In the genomic region with DNA sequence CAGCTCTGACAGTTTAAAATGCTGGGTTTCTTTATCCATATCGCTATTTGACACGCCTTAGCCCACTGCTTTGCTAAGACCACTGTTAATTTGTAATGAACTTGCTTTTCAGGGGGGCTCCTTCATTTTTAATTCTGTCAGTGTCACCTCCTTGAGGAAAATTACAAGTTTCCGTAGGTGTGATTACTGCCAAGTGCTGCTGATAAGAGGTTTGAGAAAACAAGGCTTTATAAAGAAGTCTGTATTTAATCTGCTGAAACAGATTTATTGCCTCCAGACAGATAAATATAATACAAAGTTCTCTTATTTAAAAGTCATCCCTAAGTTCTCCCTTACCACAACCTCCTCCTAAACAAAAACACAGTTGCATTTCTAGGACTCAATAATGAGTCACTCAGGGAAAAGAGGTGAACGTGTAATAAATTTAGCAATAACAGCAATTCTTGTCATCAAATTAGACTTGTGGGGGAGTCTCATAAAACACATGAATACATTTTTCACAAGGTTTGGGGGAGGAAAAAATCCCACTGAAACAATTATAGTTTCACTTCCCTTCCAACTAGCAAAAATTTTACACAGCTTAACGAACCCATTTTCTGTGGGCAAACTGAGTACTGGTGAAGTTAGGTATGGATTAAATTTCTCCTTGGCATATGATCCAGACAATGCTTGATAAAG, we compare ENCODE assay signal across 15 cellular contexts.
DNase-seq lines count a peak whose midpoint lies in the region; ATAC-seq and TF ChIP-seq lines count a peak whose summit lies in the region.
"Had no signal": no experiment of that assay in that cellular context is flagged by ENCODE, and none has a peak within 500 bp of the region (broad histone marks: within the 10 kb centered on the region; RNA-seq: fewer than 3 reads in every experiment).

No MANE protein-coding gene starts in this region.

- peaks cover 12% of the 10 kb centered on the region for H4K20me1 ChIP-seq in neural progenitor cell (ENCODE audit: low read depth)

- no peaks in the 10 kb centered on the region for H3K9me3 Mint-ChIP-seq in stimulated activated naive CD8-positive, alpha-beta T cell treated with anti-CD3 and anti-CD28 coated beads, Interleukin-15, Interleukin-2, amounts not matched to agents 100 ng/mL and 50 ng/mL, for 24 hours
- no peaks in the 10 kb centered on the region for H3K9me3 Mint-ChIP-seq in stimulated activated naive CD8-positive, alpha-beta T cell treated with anti-CD3 and anti-CD28 coated beads, Interleukin-15, amount 100 ng/mL, for 72 hours
- H3K9me3 Mint-ChIP-seq in activated naive CD8-positive, alpha-beta T cell treated with anti-CD3 and anti-CD28 coated beads, Interleukin-2, amount 50 U/mL, for 24 hours: no peaks in the 10 kb centered on the region
- H3K9me3 Mint-ChIP-seq in neural progenitor cell: no peaks in the 10 kb centered on the region
- H3K9me3 Mint-ChIP-seq: activated CD4-positive, alpha-beta T cell treated with anti-CD3 and anti-CD28 coated beads, Interleukin-2, amount 10 ng/mL, durations not matched to agents 7 days and 5 days had no signal

- no peak overlapping the region for H3K4me2 ChIP-seq in neural progenitor cell

- H3K9ac ChIP-seq in neural progenitor cell: no peak overlapping the region
- H3K9ac ChIP-seq: parathyroid adenoma had no signal

- H3F3A ChIP-seq in neural progenitor cell (ENCODE audit: low read depth): no peaks in the 10 kb centered on the region

- no peaks in the 10 kb centered on the region for H3K27me3 ChIP-seq in neural progenitor cell
- H3K27me3 ChIP-seq: esophagus muscularis mucosa had no signal

- peaks cover 11% of the 10 kb centered on the region for H3K4me1 ChIP-seq in neural progenitor cell
- H3K4me1 ChIP-seq: parathyroid adenoma had no signal

- no peak for DNase-seq in stimulated activated naive CD8-positive, alpha-beta T cell treated with anti-CD3 and anti-CD28 coated beads, Interleukin-15, amount 100 ng/mL, for 72 hours
- DNase-seq in NCI-H226: peak; percentile 51
- no peak for DNase-seq in activated naive CD8-positive, alpha-beta T cell treated with anti-CD3 and anti-CD28 coated beads, Interleukin-2, amount 50 U/mL, for 24 hours
- no peak for DNase-seq in ACHN
- no peak for DNase-seq in neural progenitor cell (ENCODE audit: low spot score)
- DNase-seq in Ammon's horn (ENCODE audit: low spot score): no peak
- no peak for DNase-seq in iPS-NIHi7 (ENCODE audit: extremely low spot score)
- DNase-seq: activated CD4-positive, alpha-beta T cell treated with anti-CD3 and anti-CD28 coated beads, Interleukin-2, amount 10 ng/mL, durations not matched to agents 7 days and 5 days; activated gamma-delta T cell treated with Interleukin-2 at 50 U/mL for 16 hours; mesendoderm; NCI-H1105 treated with DMSO at 0.1 percent for 48 hours; SW 1271 had no signal

- in situ Hi-C loops in ACHN (cut with HindIII; ENCODE audit: low pct_ligation_motif_present, low pct_unique_long_range_greater_than_20kb, low sequenced_read_pairs): no loop called here

- no peaks in the 10 kb centered on the region for H3K27me3 Mint-ChIP-seq in stimulated activated naive CD8-positive, alpha-beta T cell treated with anti-CD3 and anti-CD28 coated beads, Interleukin-15, Interleukin-2, amounts not matched to agents 100 ng/mL and 50 ng/mL, for 24 hours
- no peaks in the 10 kb centered on the region for H3K27me3 Mint-ChIP-seq in stimulated activated naive CD8-positive, alpha-beta T cell treated with anti-CD3 and anti-CD28 coated beads, Interleukin-15, amount 100 ng/mL, for 72 hours
- H3K27me3 Mint-ChIP-seq in activated naive CD8-positive, alpha-beta T cell treated with anti-CD3 and anti-CD28 coated beads, Interleukin-2, amount 50 U/mL, for 24 hours: peaks cover 2% of the 10 kb centered on the region
- H3K27me3 Mint-ChIP-seq in neural progenitor cell (ENCODE audit: insufficient read depth, low read depth): no peaks in the 10 kb centered on the region
- H3K27me3 Mint-ChIP-seq: activated CD4-positive, alpha-beta T cell treated with anti-CD3 and anti-CD28 coated beads, Interleukin-2, amount 10 ng/mL, durations not matched to agents 7 days and 5 days had no signal

- peak overlapping the region; percentile 36 for H3K27ac Mint-ChIP-seq in stimulated activated naive CD8-positive, alpha-beta T cell treated with anti-CD3 and anti-CD28 coated beads, Interleukin-15, Interleukin-2, amounts not matched to agents 100 ng/mL and 50 ng/mL, for 24 hours
- H3K27ac Mint-ChIP-seq in stimulated activated naive CD8-positive, alpha-beta T cell treated with anti-CD3 and anti-CD28 coated beads, Interleukin-15, amount 100 ng/mL, for 72 hours: no peak overlapping the region
- peak overlapping the region; percentile 63 for H3K27ac Mint-ChIP-seq in activated naive CD8-positive, alpha-beta T cell treated with anti-CD3 and anti-CD28 coated beads, Interleukin-2, amount 50 U/mL, for 24 hours
- H3K27ac Mint-ChIP-seq in neural progenitor cell: no peak overlapping the region
- H3K27ac Mint-ChIP-seq: activated CD4-positive, alpha-beta T cell treated with anti-CD3 and anti-CD28 coated beads, Interleukin-2, amount 10 ng/mL, durations not matched to agents 7 days and 5 days had no signal

- no peaks in the 10 kb centered on the region for H3K36me3 ChIP-seq in neural progenitor cell
- H3K36me3 ChIP-seq: esophagus muscularis mucosa had no signal

- no peak for TF ChIP-seq CTCF in neural progenitor cell (IDR thresholded peaks at IDR 0.05)

- H3K9me3 ChIP-seq in neural progenitor cell (ENCODE audit: low read depth): no peaks in the 10 kb centered on the region
- H3K9me3 ChIP-seq: esophagus muscularis mucosa had no signal

- peaks cover 93% of the 10 kb centered on the region for H3K4me1 Mint-ChIP-seq in stimulated activated naive CD8-positive, alpha-beta T cell treated with anti-CD3 and anti-CD28 coated beads, Interleukin-15, Interleukin-2, amounts not matched to agents 100 ng/mL and 50 ng/mL, for 24 hours (ENCODE audit: low read depth)
- peaks cover 60% of the 10 kb centered on the region for H3K4me1 Mint-ChIP-seq in stimulated activated naive CD8-positive, alpha-beta T cell treated with anti-CD3 and anti-CD28 coated beads, Interleukin-15, amount 100 ng/mL, for 72 hours
- peaks cover 89% of the 10 kb centered on the region for H3K4me1 Mint-ChIP-seq in activated naive CD8-positive, alpha-beta T cell treated with anti-CD3 and anti-CD28 coated beads, Interleukin-2, amount 50 U/mL, for 24 hours
- H3K4me1 Mint-ChIP-seq in neural progenitor cell: peaks cover 34% of the 10 kb centered on the region

- no peak overlapping the region for H2AFZ ChIP-seq in neural progenitor cell (replicated peaks)
- H2AFZ ChIP-seq: parathyroid adenoma had no signal

- ATAC-seq in stimulated activated naive CD8-positive, alpha-beta T cell treated with anti-CD3 and anti-CD28 coated beads, Interleukin-15, amount 100 ng/mL, for 72 hours: no peak
- no peak for ATAC-seq in activated naive CD8-positive, alpha-beta T cell treated with anti-CD3 and anti-CD28 coated beads, Interleukin-2, amount 50 U/mL, for 24 hours

- H3K36me3 Mint-ChIP-seq in stimulated activated naive CD8-positive, alpha-beta T cell treated with anti-CD3 and anti-CD28 coated beads, Interleukin-15, Interleukin-2, amounts not matched to agents 100 ng/mL and 50 ng/mL, for 24 hours (ENCODE audit: low read depth): peaks cover 21% of the 10 kb centered on the region
- H3K36me3 Mint-ChIP-seq in activated naive CD8-positive, alpha-beta T cell treated with anti-CD3 and anti-CD28 coated beads, Interleukin-2, amount 50 U/mL, for 24 hours (ENCODE audit: low read depth): peaks cover 13% of the 10 kb centered on the region
- H3K36me3 Mint-ChIP-seq in neural progenitor cell: no peaks in the 10 kb centered on the region

- H3K4me3 ChIP-seq in neural progenitor cell: no peak overlapping the region
- H3K4me3 ChIP-seq: esophagus muscularis mucosa had no signal

- no peak overlapping the region for H3K27ac ChIP-seq in neural progenitor cell
- H3K27ac ChIP-seq: esophagus muscularis mucosa, parathyroid adenoma had no signal

- H3K79me2 ChIP-seq in neural progenitor cell (ENCODE audit: low read depth): peaks cover 55% of the 10 kb centered on the region
- H3K79me2 ChIP-seq: parathyroid adenoma had no signal

- H3K4me3 Mint-ChIP-seq in stimulated activated naive CD8-positive, alpha-beta T cell treated with anti-CD3 and anti-CD28 coated beads, Interleukin-15, Interleukin-2, amounts not matched to agents 100 ng/mL and 50 ng/mL, for 24 hours: peak overlapping the region; percentile 5
- H3K4me3 Mint-ChIP-seq in stimulated activated naive CD8-positive, alpha-beta T cell treated with anti-CD3 and anti-CD28 coated beads, Interleukin-15, amount 100 ng/mL, for 72 hours: peak overlapping the region in 1 of 2 donors; percentile 12
- H3K4me3 Mint-ChIP-seq in activated naive CD8-positive, alpha-beta T cell treated with anti-CD3 and anti-CD28 coated beads, Interleukin-2, amount 50 U/mL, for 24 hours: no peak overlapping the region
- H3K4me3 Mint-ChIP-seq in neural progenitor cell: no peak overlapping the region
- H3K4me3 Mint-ChIP-seq: activated CD4-positive, alpha-beta T cell treated with anti-CD3 and anti-CD28 coated beads, Interleukin-2, amount 10 ng/mL, durations not matched to agents 7 days and 5 days had no signal

Comparison
In these comparisons a context has a peak if more than half of its experiments do, and no peak if none do; other contexts are left out.
1. H3K27ac Mint-ChIP-seq: peak in stimulated activated naive CD8-positive, alpha-beta T cell treated with anti-CD3 and anti-CD28 coated beads, Interleukin-15, Interleukin-2, amounts not matched to agents 100 ng/mL and 50 ng/mL, for 24 hours (single experiment) and activated naive CD8-positive, alpha-beta T cell treated with anti-CD3 and anti-CD28 coated beads, Interleukin-2, amount 50 U/mL, for 24 hours (single experiment); none in stimulated activated naive CD8-positive, alpha-beta T cell treated with anti-CD3 and anti-CD28 coated beads, Interleukin-15, amount 100 ng/mL, for 72 hours (0 of 2) and neural progenitor cell (single experiment).